ENCODE assay signal across 1 cellular context in the genomic region with DNA sequence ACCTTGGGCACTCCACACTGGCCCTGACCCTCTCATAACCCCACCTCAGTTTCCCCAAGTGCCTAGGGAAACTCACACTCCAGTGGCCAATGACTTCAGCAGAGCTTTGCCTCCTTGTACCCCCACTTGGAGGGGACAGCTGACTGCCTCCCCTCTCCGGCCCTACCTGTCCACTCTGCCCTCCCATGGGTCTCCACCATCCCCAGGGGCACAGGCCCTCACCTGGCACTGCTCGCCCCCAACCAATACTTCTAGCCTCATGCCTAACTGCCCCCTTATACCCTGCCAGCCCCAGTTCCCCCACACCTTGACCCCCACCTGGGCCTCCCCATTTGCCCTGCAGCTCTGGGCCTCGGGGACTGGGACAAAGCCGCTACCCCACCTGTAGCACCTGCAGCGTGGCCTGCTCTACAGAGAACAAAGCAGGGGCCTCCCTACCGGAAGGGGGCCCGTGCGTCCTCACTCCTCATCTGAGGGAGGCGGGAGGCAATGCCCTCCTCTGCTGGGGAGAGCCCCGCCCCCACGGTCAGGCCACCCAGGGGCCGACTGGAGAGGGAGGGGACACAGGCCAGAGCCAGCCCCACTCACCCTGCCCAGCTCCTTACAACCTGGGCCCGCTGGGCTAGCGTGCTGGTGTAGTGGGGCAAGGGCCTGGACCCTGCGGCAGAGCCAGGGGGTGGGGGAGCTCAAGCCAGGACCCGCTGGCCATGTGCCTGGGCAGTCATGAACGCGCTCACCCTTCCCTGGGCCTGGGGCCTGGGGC.
TF ChIP-seq lines count a peak whose summit lies in the region.

No MANE protein-coding gene starts in this region.

TF ChIP-seq in HepG2, 621 proteins besides CTCF, POLR2A, EP300 and RAD21:
- TF ChIP-seq MTA1 (CRISPR knock-in tag; IDR thresholded peaks at IDR 0.05; ENCODE audit: borderline replicate concordance) (0 out of 2 replicates have a peak, but pooled peaks have one; percentile 14), ZNF333 (CRISPR knock-in tag; IDR thresholded peaks at IDR 0.05; ENCODE audit: borderline replicate concordance) (0 out of 2 replicates have a peak, but pooled peaks have one; percentile 60), AGO2 (optimal IDR thresholded peaks at IDR 0.05; ENCODE audit: low read depth, low read length) (peak; percentile 70), RBM39 (IDR thresholded peaks at IDR 0.05; ENCODE audit: low read depth, low read length, poor library complexity, severe bottlenecking) (peak; percentile 8), RBFOX2 (IDR thresholded peaks at IDR 0.05; ENCODE audit: low read depth, low read length) (peak; percentile 67), SIX1 (CRISPR knock-in tag; IDR thresholded peaks at IDR 0.05; ENCODE audit: borderline replicate concordance) (no peak), MTF1 (CRISPR knock-in tag; IDR thresholded peaks at IDR 0.05) (no peak)
